Comparison of ENCODE assay signal across 26 cellular contexts in the genomic region with DNA sequence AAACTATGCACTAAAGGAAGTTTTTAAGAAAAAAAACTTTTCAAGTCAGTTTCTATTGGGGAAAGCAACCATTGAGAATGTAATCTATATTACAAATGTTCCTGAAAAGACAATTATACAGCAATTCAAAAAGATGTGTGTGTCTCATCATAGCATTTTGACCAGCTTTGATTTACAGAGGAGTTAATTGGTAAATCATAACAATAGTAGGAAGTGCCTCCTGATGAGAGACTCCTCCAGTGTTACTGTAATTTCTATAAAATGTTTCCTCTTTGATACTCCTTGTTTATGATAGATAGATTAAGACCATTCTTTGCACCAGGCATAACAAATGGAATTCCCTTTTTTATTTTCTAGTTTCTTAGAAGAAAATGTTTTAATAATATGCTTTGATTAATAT.
DNase-seq lines count a peak whose midpoint lies in the region; FAIRE-seq and TF ChIP-seq lines count a peak whose summit lies in the region.
"Had no signal": no experiment of that assay in that cellular context is flagged by ENCODE, and none has a peak within 500 bp of the region (broad histone marks: within the 10 kb centered on the region; RNA-seq: fewer than 3 reads in every experiment).

No MANE protein-coding gene starts in this region.

- no peaks in the 10 kb centered on the region for H3K27me3 ChIP-seq in endothelial cell of umbilical vein (ENCODE audit: control insufficient read depth in 2 of 2, insufficient read depth in 2 of 2, low read length in 2 of 2)
- H3K27me3 ChIP-seq: BLaER1 treated with 17β-estradiol and CSF1 and Interleukin-3, amounts not matched to agents 10 nM and 100 nM had no signal

- H3K79me2 ChIP-seq in endothelial cell of umbilical vein (ENCODE audit: control insufficient read depth, insufficient read depth, low read length), result no peaks in the 10 kb centered on the region

- H3K4me3 Mint-ChIP-seq in Calu3 (ENCODE audit: low read depth, unreplicated experiment), result no peak overlapping the region
- H3K4me3 Mint-ChIP-seq: B cell; CD4-positive, alpha-beta T cell; CD8-positive, alpha-beta T cell had no signal

- H3K9ac ChIP-seq in endothelial cell of umbilical vein (replicated peaks; ENCODE audit: extremely low read depth, insufficient read depth, low read length), result no peak overlapping the region
- H3K9ac ChIP-seq: BLaER1 treated with 17β-estradiol and CSF1 and Interleukin-3, amounts not matched to agents 10 nM and 100 nM had no signal

- no peaks in the 10 kb centered on the region for H3K9me3 ChIP-seq in endothelial cell of umbilical vein (replicated peaks; ENCODE audit: control insufficient read depth, insufficient read depth, low read length)
- H3K9me3 ChIP-seq: A549; BLaER1 treated with 17β-estradiol and CSF1 and Interleukin-3, amounts not matched to agents 10 nM and 100 nM; Caco-2 had no signal

- H3K4me2 ChIP-seq in endothelial cell of umbilical vein (ENCODE audit: insufficient read depth, low read length), result peak overlapping the region; percentile 55
- H3K4me2 ChIP-seq: A549; BLaER1 treated with 17β-estradiol and CSF1 and Interleukin-3, amounts not matched to agents 10 nM and 100 nM had no signal

- CTCF ChIA-PET in endothelial cell of umbilical vein (lab: Charles Lee) (interaction anchor here (0.9 to 1.1 kb wide), 2 partner anchors 66 to 254 kb away, joined by 3 read pairs; no protein-coding TSS in a partner anchor), Calu3 (lab: Charles Lee) (no interaction called here)

- TF ChIP-seq POLR2A in endothelial cell of umbilical vein (IDR thresholded peaks at IDR 0.05; ENCODE audit: low read depth, low read length), result no peak

- no peaks in the 10 kb centered on the region for H3K36me3 ChIP-seq in endothelial cell of umbilical vein (ENCODE audit: control insufficient read depth in 2 of 2, extremely low read depth in 1 of 2, insufficient read depth in 2 of 2, low read length in 2 of 2)
- H3K36me3 ChIP-seq: BLaER1 treated with 17β-estradiol and CSF1 and Interleukin-3, amounts not matched to agents 10 nM and 100 nM had no signal

- no peak overlapping the region for H3K27ac Mint-ChIP-seq in Calu3 (ENCODE audit: unreplicated experiment)
- H3K27ac Mint-ChIP-seq: B cell; CD4-positive, alpha-beta T cell; CD8-positive, alpha-beta T cell had no signal

- no peaks in the 10 kb centered on the region for H4K20me1 ChIP-seq in endothelial cell of umbilical vein (replicated peaks; ENCODE audit: control insufficient read depth, extremely low read depth, insufficient read depth, low read length)
- H4K20me1 ChIP-seq: BLaER1 treated with 17β-estradiol and CSF1 and Interleukin-3, amounts not matched to agents 10 nM and 100 nM had no signal

- no peaks in the 10 kb centered on the region for H3K27me3 Mint-ChIP-seq in Calu3 (ENCODE audit: unreplicated experiment)
- H3K27me3 Mint-ChIP-seq: B cell; CD4-positive, alpha-beta T cell had no signal

- no peak overlapping the region for H3K4me3 ChIP-seq in endothelial cell of umbilical vein (replicated peaks in 1 of 3; ENCODE audit: insufficient read depth in 1 of 3, low read depth in 1 of 3, low read length in 3 of 3)
- H3K4me3 ChIP-seq: A549; BLaER1 treated with 17β-estradiol and CSF1 and Interleukin-3, amounts not matched to agents 10 nM and 100 nM; GM12878 had no signal

- H3K9me3 Mint-ChIP-seq in Calu3 (ENCODE audit: low read depth, unreplicated experiment), result no peaks in the 10 kb centered on the region
- H3K9me3 Mint-ChIP-seq: CD4-positive, alpha-beta T cell; CD8-positive, alpha-beta T cell had no signal

- in situ Hi-C loops in GM13976 (cut with MboI; ENCODE audit: low sequenced_read_pairs, unreplicated experiment), result no loop called here

- no TSS peak for BruUV-seq in endothelial cell of umbilical vein (replicated peaks; lab: Mats Ljungman, UMichigan)
- BruUV-seq in Calu3 (replicated peaks; lab: Mats Ljungman, UMichigan), result no TSS peak

- TF ChIP-seq CTCF in endothelial cell of umbilical vein (IDR thresholded peaks at IDR 0.05; ENCODE audit: extremely low read depth in 1 of 2, insufficient read depth in 1 of 2, low read depth in 1 of 2, low read length in 2 of 2) (no peak), GM13976 (IDR thresholded peaks at IDR 0.05; ENCODE audit: borderline replicate concordance, control extremely low read depth, extremely low read depth, insufficient read depth, missing control alignments) (no peak), Calu3 (IDR thresholded peaks at IDR 0.05; ENCODE audit: unreplicated experiment) (no peak)

- H3K4me1 Mint-ChIP-seq in Calu3 (ENCODE audit: low read depth, unreplicated experiment), result no peaks in the 10 kb centered on the region
- H3K4me1 Mint-ChIP-seq: B cell had no signal

- dilution Hi-C loops in endothelial cell of umbilical vein (cut with MboI; ENCODE audit: extremely low pct_ligation_motif_present, low sequenced_read_pairs), result no loop called here

- no peaks in the 10 kb centered on the region for H3K36me3 Mint-ChIP-seq in Calu3 (ENCODE audit: insufficient read depth, unreplicated experiment)
- H3K36me3 Mint-ChIP-seq: CD8-positive, alpha-beta T cell had no signal

- peaks cover 11% of the 10 kb centered on the region for H3K4me1 ChIP-seq in endothelial cell of umbilical vein (ENCODE audit: control insufficient read depth, extremely low read depth, insufficient read depth, low read length)
- H3K4me1 ChIP-seq: A549; BLaER1 treated with 17β-estradiol and CSF1 and Interleukin-3, amounts not matched to agents 10 nM and 100 nM; Caco-2 had no signal

- peak; percentile 37 for FAIRE-seq in endothelial cell of umbilical vein (lab: Jason Lieb, UNC)
- FAIRE-seq: GM12878, GM12892, GM19239 had no signal

- no peaks in the 10 kb centered on the region for H3K9me1 ChIP-seq in endothelial cell of umbilical vein (replicated peaks; ENCODE audit: control insufficient read depth, extremely low read depth, insufficient read depth, low read length)

- no peak overlapping the region for H2AFZ ChIP-seq in endothelial cell of umbilical vein (ENCODE audit: low read depth, low read length)

- DNase-seq in NCI-H748 (lab: John Stamatoyannopoulos, UW; ENCODE audit: unreplicated experiment) (peak; percentile 6), NCI-H748 treated with DMSO at 0.1 percent for 48 hours (lab: John Stamatoyannopoulos, UW) (no peak), dermis blood vessel endothelial cell (peak; percentile 51), endothelial cell of umbilical vein (ENCODE audit: low read depth, low spot score) (peak; percentile 66), GM13976 (ENCODE audit: low spot score) (no peak), Calu3 (no peak), mucosa of gallbladder (ENCODE audit: low spot score) (no peak)
- DNase-seq: AML-193; Caco-2; CD4-positive, alpha-beta T cell; CD8-positive, alpha-beta T cell; DMS 273 treated with DMSO at 0.1 percent for 48 hours; DMS153; DMS53; DMS79; DND-41; EL; GDM1 had no signal

- POLR2A ChIA-PET in endothelial cell of umbilical vein (lab: Charles Lee), result interaction anchor here (0.6 kb wide), 1 partner anchor 118 kb away, joined by 3 read pairs; no protein-coding TSS in a partner anchor

- H3K27ac ChIP-seq in endothelial cell of umbilical vein (ENCODE audit: insufficient read depth, low read depth, low read length), result no peak overlapping the region
- H3K27ac ChIP-seq: 22Rv1; A549; BLaER1 treated with 17β-estradiol and CSF1 and Interleukin-3, amounts not matched to agents 10 nM and 100 nM; C4-2B had no signal

- intact Hi-C loops in endothelial cell of umbilical vein (cut with micrococcal nuclease) (no loop called here), Calu3 (cut with micrococcal nuclease; ENCODE audit: unreplicated experiment) (no loop called here)

TF ChIP-seq in endothelial cell of umbilical vein, 7 proteins besides CTCF, POLR2A, EP300 and RAD21:
- no peak for TF ChIP-seq POLR2AphosphoS5 (IDR thresholded peaks at IDR 0.05; ENCODE audit: insufficient read depth, low read depth, low read length)
- no peak for TF ChIP-seq FOS (IDR thresholded peaks at IDR 0.05; ENCODE audit: borderline replicate concordance, insufficient read depth, low read length)
- no peak for TF ChIP-seq MYC (IDR thresholded peaks at IDR 0.05; ENCODE audit: low read depth, low read length)
- no peak for TF ChIP-seq JUN (IDR thresholded peaks at IDR 0.05; ENCODE audit: borderline replicate concordance, insufficient read depth, insufficient read length, low read depth)
- TF ChIP-seq, protein P1, sequence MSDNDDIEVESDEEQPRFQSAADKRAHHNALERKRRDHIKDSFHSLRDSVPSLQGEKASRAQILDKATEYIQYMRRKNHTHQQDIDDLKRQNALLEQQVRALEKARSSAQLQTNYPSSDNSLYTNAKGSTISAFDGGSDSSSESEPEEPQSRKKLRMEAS (IDR thresholded peaks at IDR 0.05; ENCODE audit: insufficient read depth, insufficient read length), result no peak
- TF ChIP-seq GATA2 (IDR thresholded peaks at IDR 0.05; ENCODE audit: insufficient read depth, insufficient read length, low read depth, low read length), result no peak
- TF ChIP-seq EZH2 (IDR thresholded peaks at IDR 0.05; ENCODE audit: borderline replicate concordance, low read depth, low read length, severe bottlenecking), result no peak

Comparison
In these comparisons a context has a peak if more than half of its experiments do, and no peak if none do; other contexts are left out.
1. DNase-seq: peak in NCI-H748 (single experiment), dermis blood vessel endothelial cell (single experiment) and endothelial cell of umbilical vein (single experiment); none in NCI-H748 treated with DMSO at 0.1 percent for 48 hours (single experiment), GM13976 (single experiment), Calu3 (single experiment) and mucosa of gallbladder (single experiment).